In genomic region chr7:98303176-98303865, GRCh38 we compare ENCODE assay signal across 30 cellular contexts.
"Had no signal": no experiment of that assay in that cellular context is flagged by ENCODE, and none has a peak within 500 bp of the region (broad histone marks: within the 10 kb centered on the region; RNA-seq: fewer than 3 reads in every experiment).

No MANE protein-coding gene starts in this region.

- H3K4me3 ChIP-seq: esophagus muscularis mucosa, heart right ventricle, left ventricle myocardium inferior, lung, right lobe of liver, upper lobe of right lung had no signal

- H3K9me3 ChIP-seq: esophagus muscularis mucosa, heart right ventricle, left ventricle myocardium inferior, right lobe of liver, upper lobe of right lung had no signal

- H3K4me1 ChIP-seq: esophagus muscularis mucosa, foreskin keratinocyte, heart right ventricle, upper lobe of right lung had no signal

- H3K4me3 Mint-ChIP-seq: activated CD8-positive, alpha-beta T cell treated with anti-CD3 and anti-CD28 coated beads for 36 hours; activated T-cell treated with anti-CD3 and anti-CD28 coated beads, Interleukin-2, amount 50 U/mL, for 4 hours; activated T-helper 17 cell treated with anti-CD3 and anti-CD28 coated beads, Interleukin-2, amount 50 U/mL, for 72 hours; nephron; stimulated activated naive CD8-positive, alpha-beta T cell treated with anti-CD3 and anti-CD28 coated beads, Interleukin-15, Interleukin-2, amounts not matched to agents 100 ng/mL and 50 ng/mL, for 24 hours; T-helper 1 cell treated with Interleukin-12 subunit alpha and Interleukin-12 subunit beta and Interleukin-4 antibody, amounts not matched to agents 30 μg/mL and 1 μg/mL, for 36 hours had no signal

- FAIRE-seq: astrocyte, islet of Langerhans had no signal

- H3K27ac ChIP-seq: brain microvascular endothelial cell, esophagus muscularis mucosa, foreskin keratinocyte, heart right ventricle, left ventricle myocardium inferior, upper lobe of right lung had no signal

- H3K27ac Mint-ChIP-seq: activated CD8-positive, alpha-beta T cell treated with anti-CD3 and anti-CD28 coated beads for 36 hours; activated T-helper 17 cell treated with anti-CD3 and anti-CD28 coated beads, Interleukin-2, amount 50 U/mL, for 72 hours; nephron; stimulated activated naive CD8-positive, alpha-beta T cell treated with anti-CD3 and anti-CD28 coated beads, Interleukin-15, Interleukin-2, amounts not matched to agents 100 ng/mL and 50 ng/mL, for 24 hours; T-helper 1 cell treated with Interleukin-12 subunit alpha and Interleukin-12 subunit beta and Interleukin-4 antibody, amounts not matched to agents 30 μg/mL and 1 μg/mL, for 36 hours had no signal

- H3K27me3 Mint-ChIP-seq: activated CD8-positive, alpha-beta T cell treated with anti-CD3 and anti-CD28 coated beads for 36 hours; activated T-helper 17 cell treated with anti-CD3 and anti-CD28 coated beads, Interleukin-2, amount 50 U/mL, for 72 hours; stimulated activated naive CD8-positive, alpha-beta T cell treated with anti-CD3 and anti-CD28 coated beads, Interleukin-15, Interleukin-2, amounts not matched to agents 100 ng/mL and 50 ng/mL, for 24 hours had no signal

- H3K4me1 Mint-ChIP-seq: activated T-helper 17 cell treated with anti-CD3 and anti-CD28 coated beads, Interleukin-2, amount 50 U/mL, for 72 hours; nephron had no signal

- DNase-seq: activated CD4-positive, alpha-beta T cell treated with anti-CD3 and anti-CD28 coated beads, Interleukin-2, amount 50 U/mL, for 1 hour; activated CD4-positive, CD25-positive, alpha-beta regulatory T cell treated with anti-CD3 and anti-CD28 coated beads, Interleukin-2, amount 50 U/mL, for 72 hours; activated CD8-positive, alpha-beta T cell treated with anti-CD3 and anti-CD28 coated beads for 36 hours; activated gamma-delta T cell treated with Interleukin-2 at 50 U/mL for 16 hours; activated naive CD4-positive, alpha-beta T cell treated with anti-CD3 and anti-CD28 coated beads, Interleukin-2, amount 50 U/mL, for 16 hours; activated T-cell treated with anti-CD3 and anti-CD28 coated beads, Interleukin-2, amount 50 U/mL, for 4 hours; amniotic stem cell; brain microvascular endothelial cell; caudate nucleus; cortex of kidney; foreskin keratinocyte; heart right ventricle; left ventricle myocardium inferior; mesendoderm; nucleus accumbens; right lobe of liver; stimulated activated CD4-positive, alpha-beta T cell treated with anti-CD3 and anti-CD28 coated beads, Interleukin-12 subunit alpha, Interleukin-12 subunit beta, amount 100 ng/mL, for 4 hours; stimulated activated CD4-positive, alpha-beta T cell treated with anti-CD3 and anti-CD28 coated beads, Interleukin-4, amount 100 ng/mL, for 1 hour; substantia nigra; SW 1271; T1000; upper lobe of right lung had no signal

- H3K27me3 ChIP-seq: brain microvascular endothelial cell, esophagus muscularis mucosa, foreskin keratinocyte, heart right ventricle, right lobe of liver, upper lobe of right lung had no signal

- H3K9me3 Mint-ChIP-seq: activated CD8-positive, alpha-beta T cell treated with anti-CD3 and anti-CD28 coated beads for 36 hours; activated T-cell treated with anti-CD3 and anti-CD28 coated beads, Interleukin-2, amount 50 U/mL, for 4 hours; activated T-helper 17 cell treated with anti-CD3 and anti-CD28 coated beads, Interleukin-2, amount 50 U/mL, for 72 hours; nephron; stimulated activated naive CD8-positive, alpha-beta T cell treated with anti-CD3 and anti-CD28 coated beads, Interleukin-15, Interleukin-2, amounts not matched to agents 100 ng/mL and 50 ng/mL, for 24 hours; T-helper 1 cell treated with Interleukin-12 subunit alpha and Interleukin-12 subunit beta and Interleukin-4 antibody, amounts not matched to agents 30 μg/mL and 1 μg/mL, for 36 hours had no signal
